ENCODE assay signal across 9 cellular contexts in genomic region chr3:191290311-191291025, GRCh38. TPM values are rescaled to one million over a fixed set of nuclear protein-coding genes. Genes with fewer than 3 reads are reported as not detected.
DNase-seq lines count a peak whose midpoint lies in the region; ATAC-seq, FAIRE-seq and TF ChIP-seq lines count a peak whose summit lies in the region.
"Had no signal": no experiment of that assay in that cellular context is flagged by ENCODE, and none has a peak within 500 bp of the region (broad histone marks: within the 10 kb centered on the region; RNA-seq: fewer than 3 reads in every experiment).

No MANE protein-coding gene starts in this region.

- H3K27me3 Mint-ChIP-seq in astrocyte (ENCODE audit: low read depth, unreplicated experiment) = no peaks in the 10 kb centered on the region
- H3K27me3 Mint-ChIP-seq in activated T-helper 1 cell treated with anti-CD3 and anti-CD28 coated beads, Interleukin-12 subunit alpha, Interleukin-12 subunit beta, Interleukin-2, Interleukin-4 antibody, amounts not matched to agents 30 ng/mL and 10 ng/mL and 1 ng/mL, durations not matched to agents 14 hours and 24 hours and 36 hours (ENCODE audit: insufficient read depth) = no peaks in the 10 kb centered on the region

- H3K27ac ChIP-seq in A673 (ENCODE audit: low read depth, low read length, poor library complexity, severe bottlenecking) (peak overlapping the region; percentile 76), astrocyte (ENCODE audit: low read depth, low read length) (no peak overlapping the region)

- no TSS peak for BruUV-seq in A673 (replicated peaks; lab: Mats Ljungman, UMichigan)

- POLR2A ChIA-PET in A673 (lab: Charles Lee; ENCODE audit: low non-redundant PET) = no interaction called here

- peaks cover 2% of the 10 kb centered on the region for H3K4me1 Mint-ChIP-seq in astrocyte (ENCODE audit: low read depth, unreplicated experiment)
- H3K4me1 Mint-ChIP-seq in activated T-helper 1 cell treated with anti-CD3 and anti-CD28 coated beads, Interleukin-12 subunit alpha, Interleukin-12 subunit beta, Interleukin-2, Interleukin-4 antibody, amounts not matched to agents 30 ng/mL and 10 ng/mL and 1 ng/mL, durations not matched to agents 14 hours and 24 hours and 36 hours (ENCODE audit: low read depth) = no peaks in the 10 kb centered on the region

- FAIRE-seq in astrocyte (lab: Jason Lieb, UNC) = peak; percentile 49

- H2AFZ ChIP-seq in astrocyte (ENCODE audit: low read depth, low read length) = no peak overlapping the region

- H3K4me1 ChIP-seq in A673 (ENCODE audit: insufficient read depth, low read length, poor library complexity, severe bottlenecking) (peaks cover 4% of the 10 kb centered on the region), astrocyte (ENCODE audit: insufficient read depth, low read length) (no peaks in the 10 kb centered on the region)

- TF ChIP-seq CTCF in A673 (conservative IDR thresholded peaks at IDR 0.05; ENCODE audit: low read depth, low read length) (no peak), astrocyte (IDR thresholded peaks at IDR 0.05; ENCODE audit: insufficient read depth, low read depth, low read length) (no peak)

- no peaks in the 10 kb centered on the region for H3K9me3 Mint-ChIP-seq in astrocyte (ENCODE audit: unreplicated experiment)
- no peaks in the 10 kb centered on the region for H3K9me3 Mint-ChIP-seq in activated T-helper 1 cell treated with anti-CD3 and anti-CD28 coated beads, Interleukin-12 subunit alpha, Interleukin-12 subunit beta, Interleukin-2, Interleukin-4 antibody, amounts not matched to agents 30 ng/mL and 10 ng/mL and 1 ng/mL, durations not matched to agents 14 hours and 24 hours and 36 hours

- no peak overlapping the region for H3K27ac Mint-ChIP-seq in astrocyte (ENCODE audit: unreplicated experiment)
- H3K27ac Mint-ChIP-seq in activated T-helper 1 cell treated with anti-CD3 and anti-CD28 coated beads, Interleukin-12 subunit alpha, Interleukin-12 subunit beta, Interleukin-2, Interleukin-4 antibody, amounts not matched to agents 30 ng/mL and 10 ng/mL and 1 ng/mL, durations not matched to agents 14 hours and 24 hours and 36 hours = no peak overlapping the region

- DNase-seq in A673 (ENCODE audit: low spot score) (peak; percentile 60), astrocyte (ENCODE audit: low read depth) (peak; percentile 10), KBM-7 (no peak), NCI-H1092 treated with DMSO at 0.1 percent for 48 hours (lab: John Stamatoyannopoulos, UW) (no peak), G401 (ENCODE audit: low spot score) (no peak)
- no peak for DNase-seq in activated T-helper 1 cell treated with anti-CD3 and anti-CD28 coated beads, Interleukin-12 subunit alpha, Interleukin-12 subunit beta, Interleukin-2, Interleukin-4 antibody, amounts not matched to agents 30 ng/mL and 10 ng/mL and 1 ng/mL, durations not matched to agents 14 hours and 24 hours and 36 hours (ENCODE audit: low spot score)
- DNase-seq: DMS53 had no signal

- no peaks in the 10 kb centered on the region for H4K20me1 ChIP-seq in astrocyte (ENCODE audit: insufficient read depth, low read length)

- H3K4me2 ChIP-seq in astrocyte (ENCODE audit: low read length) = no peak overlapping the region

- H3K36me3 Mint-ChIP-seq in astrocyte (ENCODE audit: low read depth, unreplicated experiment) = no peaks in the 10 kb centered on the region
- no peaks in the 10 kb centered on the region for H3K36me3 Mint-ChIP-seq in activated T-helper 1 cell treated with anti-CD3 and anti-CD28 coated beads, Interleukin-12 subunit alpha, Interleukin-12 subunit beta, Interleukin-2, Interleukin-4 antibody, amounts not matched to agents 30 ng/mL and 10 ng/mL and 1 ng/mL, durations not matched to agents 14 hours and 24 hours and 36 hours (ENCODE audit: low read depth)

- no peak overlapping the region for H3K4me3 Mint-ChIP-seq in astrocyte (ENCODE audit: unreplicated experiment)
- no peak overlapping the region for H3K4me3 Mint-ChIP-seq in activated T-helper 1 cell treated with anti-CD3 and anti-CD28 coated beads, Interleukin-12 subunit alpha, Interleukin-12 subunit beta, Interleukin-2, Interleukin-4 antibody, amounts not matched to agents 30 ng/mL and 10 ng/mL and 1 ng/mL, durations not matched to agents 14 hours and 24 hours and 36 hours

- in situ Hi-C loops in KBM-7 (cut with MboI; ENCODE audit: low pct_unique_long_range_greater_than_20kb, low sequenced_read_pairs) = no loop called here
- in situ Hi-C loops in G401 (cut with HindIII; ENCODE audit: low sequenced_read_pairs) = no loop called here

- H3K4me3 ChIP-seq in A673 (ENCODE audit: low read depth, low read length, poor library complexity, severe bottlenecking) = peak overlapping the region; percentile 28
- H3K4me3 ChIP-seq in astrocyte (ENCODE audit: insufficient read depth, low read depth, low read length) = no peak overlapping the region

- H3K27me3 ChIP-seq in A673 (replicated peaks; ENCODE audit: insufficient read depth, low read depth, low read length, poor library complexity) = no peaks in the 10 kb centered on the region
- H3K27me3 ChIP-seq in astrocyte (ENCODE audit: insufficient read depth, low read length) = no peaks in the 10 kb centered on the region

- intact Hi-C loops in A673 (cut with micrococcal nuclease; ENCODE audit: unreplicated experiment) = no loop called here
- intact Hi-C loops in activated T-helper 1 cell treated with anti-CD3 and anti-CD28 coated beads, Interleukin-12 subunit alpha, Interleukin-12 subunit beta, Interleukin-2, Interleukin-4 antibody, amounts not matched to agents 30 ng/mL and 10 ng/mL and 1 ng/mL, durations not matched to agents 14 hours and 24 hours and 36 hours (cut with micrococcal nuclease) = no loop called here

- peak; percentile 80 for ATAC-seq in GM19328 (IDR thresholded peaks at IDR 0.05; ENCODE audit: unreplicated experiment)
- ATAC-seq in HG03108 (IDR thresholded peaks at IDR 0.05; ENCODE audit: unreplicated experiment) = peak; percentile 79

- H3K9ac ChIP-seq in astrocyte (ENCODE audit: low read length) = no peak overlapping the region

- no peaks in the 10 kb centered on the region for H3K79me2 ChIP-seq in astrocyte (ENCODE audit: insufficient read depth, low read length)

- H3K36me3 ChIP-seq in A673 (ENCODE audit: insufficient read depth, low read length, poor library complexity, severe bottlenecking) = no peaks in the 10 kb centered on the region
- H3K36me3 ChIP-seq in astrocyte (ENCODE audit: insufficient read depth, low read length) = no peaks in the 10 kb centered on the region

- H3K9me3 ChIP-seq in A673 (ENCODE audit: low read depth, low read length, poor library complexity, severe bottlenecking) (no peaks in the 10 kb centered on the region), astrocyte (ENCODE audit: insufficient read depth, low read depth, low read length) (no peaks in the 10 kb centered on the region)

- CTCF ChIA-PET in A673 (lab: Charles Lee) = no interaction called here

RNA-seq across cellular contexts. Expression of gene CCDC50, which starts 38.7 kb away (rescaled TPM):
- total RNA-seq in A673 (2021) (77.2 and 77.7 TPM in 2 replicates), astrocyte (88.1 and 89.9 TPM in 2 replicates)
- 36.1 and 37.2 TPM in 2 replicates for total RNA-seq in activated T-helper 1 cell treated with anti-CD3 and anti-CD28 coated beads, Interleukin-12 subunit alpha, Interleukin-12 subunit beta, Interleukin-2, Interleukin-4 antibody, amounts not matched to agents 30 ng/mL and 10 ng/mL and 1 ng/mL, durations not matched to agents 14 hours and 24 hours and 36 hours
- 29.1 and 47.5 TPM in 2 replicates for total RNA-seq in G401 (2014; rRNA removed; shearing (Covaris generic))

RNA-seq across cellular contexts. Expression of gene UTS2B, which starts 39.9 kb away (rescaled TPM):
- total RNA-seq in A673 (2021) (2.4 and 4.7 TPM in 2 replicates), astrocyte (0.75 TPM in 1 of 2 replicates, not detected in the other)
- total RNA-seq in activated T-helper 1 cell treated with anti-CD3 and anti-CD28 coated beads, Interleukin-12 subunit alpha, Interleukin-12 subunit beta, Interleukin-2, Interleukin-4 antibody, amounts not matched to agents 30 ng/mL and 10 ng/mL and 1 ng/mL, durations not matched to agents 14 hours and 24 hours and 36 hours = not detected in 2 replicates
- total RNA-seq in G401 (2014; rRNA removed; shearing (Covaris generic)) = not detected in 2 replicates

Comparison
In these comparisons a context has a peak if more than half of its experiments do, and no peak if none do; other contexts are left out.
1. DNase-seq: peak in A673 (single experiment) and astrocyte (single experiment); none in activated T-helper 1 cell treated with anti-CD3 and anti-CD28 coated beads, Interleukin-12 subunit alpha, Interleukin-12 subunit beta, Interleukin-2, Interleukin-4 antibody, amounts not matched to agents 30 ng/mL and 10 ng/mL and 1 ng/mL, durations not matched to agents 14 hours and 24 hours and 36 hours (single experiment), KBM-7 (single experiment), NCI-H1092 treated with DMSO at 0.1 percent for 48 hours (single experiment) and G401 (single experiment).